Comparison of ENCODE assay signal across 9 cellular contexts in the genomic region with DNA sequence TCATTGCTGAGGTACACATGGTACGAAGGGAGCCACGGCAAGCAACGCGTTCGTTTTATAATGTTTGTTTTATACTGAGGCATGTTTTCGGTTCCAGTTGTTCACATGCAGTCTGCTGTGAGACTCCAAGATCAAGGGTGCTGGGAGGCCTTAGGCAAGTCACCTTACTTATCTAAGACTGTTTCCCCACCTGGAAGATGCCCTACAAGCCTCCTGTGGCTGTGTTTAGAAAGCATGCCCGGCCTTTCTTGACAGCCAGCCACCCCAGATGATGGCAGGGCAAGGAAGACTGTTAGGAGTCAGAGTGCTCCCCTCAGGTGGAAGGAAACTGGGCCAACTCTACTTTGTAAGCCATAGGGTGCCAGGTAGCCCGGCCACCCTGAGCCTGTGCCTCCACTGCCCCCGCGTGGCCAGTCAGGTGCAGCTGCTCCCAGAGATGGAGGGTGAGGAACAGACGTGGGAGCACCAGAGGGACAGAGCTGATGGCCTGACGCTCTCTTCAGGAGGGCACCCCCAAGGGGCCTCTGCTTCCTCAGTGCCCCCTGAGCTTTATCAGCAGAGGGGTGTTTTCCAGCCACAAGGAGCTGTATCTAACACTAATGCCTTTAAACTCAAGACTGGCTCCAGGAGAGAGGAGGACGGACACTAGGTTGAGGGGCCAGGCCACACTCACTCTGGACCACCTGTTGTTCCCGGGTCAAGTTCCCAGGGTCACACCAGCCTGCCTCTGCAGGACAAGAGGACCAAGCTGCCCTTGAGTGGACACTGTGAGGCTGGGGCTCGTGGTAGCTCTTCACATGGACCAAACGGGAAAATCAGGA. TPM values are rescaled to one million over a fixed set of nuclear protein-coding genes. Genes with fewer than 3 reads are reported as not detected.
A peak's percentile ranks its signal among the peaks of the same experiment; 100 is the strongest.
DNase-seq lines count a peak whose midpoint lies in the region; ATAC-seq and TF ChIP-seq lines count a peak whose summit lies in the region.
"Had no signal": no experiment of that assay in that cellular context is flagged by ENCODE, and none has a peak within 500 bp of the region (broad histone marks: within the 10 kb centered on the region; RNA-seq: fewer than 3 reads in every experiment).

No MANE protein-coding gene starts in this region.

- WGBS in body of pancreas, 2 donors = 27 to 31% methylated on average over 11 to 16 of the region's 16 CpGs

- intact Hi-C loops in body of pancreas (cut with DNase I) = no loop called here

- no peak overlapping the region for H3K4me2 ChIP-seq in MM.1S (ENCODE audit: low read depth, low read length)

- no peaks in the 10 kb centered on the region for H3K9me3 ChIP-seq in MM.1S (replicated peaks; ENCODE audit: insufficient read depth, low read length)
- no peaks in the 10 kb centered on the region for H3K9me3 ChIP-seq in body of pancreas

- H3K4me3 ChIP-seq in MM.1S (ENCODE audit: low read length) (no peak overlapping the region), body of pancreas (no peak overlapping the region), kidney epithelial cell (ENCODE audit: low read depth, low read length) (no peak overlapping the region)

- CTCF ChIA-PET in GM10248 (lab: Yijun Ruan, JAX) = interaction anchor here (0.6 to 8.2 kb wide), 32 partner anchors 8 to 862 kb away, joined by 3 to 88 read pairs (median 4); partner anchors contain the start of genes RAB37 and SMIM5

- DNase-seq in GM10248 (ENCODE audit: extremely low spot score) = peak; percentile 75
- peak; percentile 71 for DNase-seq in MM.1S
- DNase-seq in UCSD-AML1 (lab: John Stamatoyannopoulos, UW; ENCODE audit: unreplicated experiment) = peak; percentile 48
- DNase-seq in body of pancreas = peak; percentile 89 to 92 (median 91)
- no peak for DNase-seq in kidney epithelial cell (ENCODE audit: low read depth)
- DNase-seq in stimulated activated CD4-positive, alpha-beta T cell treated with anti-CD3 and anti-CD28 coated beads, Interleukin-4, amount 100 ng/mL, for 4 hours = peak; percentile 67 to 69
- no peak for DNase-seq in COLO829 (ENCODE audit: low spot score)
- DNase-seq in NCI-H187 treated with DMSO at 0.1 percent for 48 hours (lab: John Stamatoyannopoulos, UW) = no peak

- H4K20me1 ChIP-seq in MM.1S (ENCODE audit: insufficient read depth, low read length) = peaks cover 5% of the 10 kb centered on the region; the same call in 1 of the 2 replicates

- H3K4me1 ChIP-seq in MM.1S (ENCODE audit: low read length) = no peaks in the 10 kb centered on the region
- peaks cover 62% of the 10 kb centered on the region for H3K4me1 ChIP-seq in body of pancreas

- H3K9ac ChIP-seq in MM.1S (ENCODE audit: low read length) = no peak overlapping the region

- TF ChIP-seq CTCF in GM10248 (IDR thresholded peaks at IDR 0.05; ENCODE audit: control extremely low read depth, extremely low read depth, low read depth, missing control alignments) (peak; percentile 95), MM.1S (IDR thresholded peaks at IDR 0.05; ENCODE audit: low read length) (peak; percentile 93), body of pancreas (IDR thresholded peaks at IDR 0.05) (peak; percentile 85 to 98 (median 96)), kidney epithelial cell (IDR thresholded peaks at IDR 0.05; ENCODE audit: insufficient read depth, low read length, poor library complexity, severe bottlenecking) (peak; percentile 87)

- H3K9me2 ChIP-seq in MM.1S (replicated peaks; ENCODE audit: insufficient read depth, low read length) = no peaks in the 10 kb centered on the region

- peak overlapping the region; percentile 45; the same call in 1 of the 2 replicates for H3K27ac ChIP-seq in MM.1S (ENCODE audit: low read length)
- H3K27ac ChIP-seq in body of pancreas = peak overlapping the region; percentile 48 to 89 (median 84)

- H3K36me3 ChIP-seq in MM.1S (replicated peaks; ENCODE audit: insufficient read depth, low read length) (0 out of 2 replicates have a peak, but pooled peaks cover 7% of the 10 kb centered on the region), body of pancreas (replicated peaks in 1 of 2; ENCODE audit: insufficient read depth in 1 of 2, low read depth in 2 of 2) (peaks cover 0 to 6% of the 10 kb centered on the region in 2 donors), kidney epithelial cell (ENCODE audit: control insufficient read depth, insufficient read depth, low read length) (peaks cover 2% of the 10 kb centered on the region)

- H3K27me3 ChIP-seq in MM.1S (replicated peaks; ENCODE audit: insufficient read depth, low read length) = no peaks in the 10 kb centered on the region
- H3K27me3 ChIP-seq in body of pancreas = no peaks in the 10 kb centered on the region
- no peaks in the 10 kb centered on the region for H3K27me3 ChIP-seq in kidney epithelial cell (ENCODE audit: control insufficient read depth, insufficient read depth, low read length)

- peaks cover 95% of the 10 kb centered on the region for H3K79me2 ChIP-seq in MM.1S (ENCODE audit: low read length)

- peak; percentile 80 for ATAC-seq in body of pancreas

- peaks cover 63% of the 10 kb centered on the region for H3F3A ChIP-seq in MM.1S (ENCODE audit: insufficient read depth, low read length)

- peak in 1 of 3 donors; percentile 4 for TF ChIP-seq POLR2A in body of pancreas (IDR thresholded peaks at IDR 0.05)

- POLR2A ChIA-PET in GM10248 (lab: Yijun Ruan, JAX) = interaction anchor here (0.9 to 1.0 kb wide), 2 partner anchors 10 to 21 kb away, joined by 3 read pairs; no protein-coding TSS in a partner anchor

- no peak overlapping the region for H2AFZ ChIP-seq in MM.1S (ENCODE audit: low read length)

RNA-seq across cellular contexts. Expression of gene NAT9, which starts 5.4 kb away (rescaled TPM):
- 10 to 100 TPM; 21.8 to 23.3 TPM for total RNA-seq in body of pancreas
- 30.7 and 31.6 TPM in 2 replicates for total RNA-seq in kidney epithelial cell

RNA-seq across cellular contexts. Expression of gene NHERF1, which starts 22.3 kb away (rescaled TPM):
- 10 to 100 TPM; 56.6 to 64.9 TPM for total RNA-seq in body of pancreas
- 33.6 and 40.6 TPM in 2 replicates for total RNA-seq in kidney epithelial cell

RNA-seq across cellular contexts. Expression of gene RAB37, which starts 33.7 kb away (rescaled TPM):
- total RNA-seq in body of pancreas (under 1 TPM; 0.66 to 0.78 TPM), kidney epithelial cell (0.82 TPM in 1 of 2 replicates, not detected in the other)

RNA-seq across cellular contexts. Expression of gene CD300LF, which starts 58.0 kb away (rescaled TPM):
- not detected for total RNA-seq in body of pancreas
- not detected in 2 replicates for total RNA-seq in kidney epithelial cell
- total RNA-seq: T-helper 2 cell treated with Interferon-gamma antibody and Interleukin-4, amounts not matched to agents 100 ng/mL and 5 ng/mL, for 36 hours had no signal

Comparison
In these comparisons a context has a peak if more than half of its experiments do, and no peak if none do; other contexts are left out.
1. DNase-seq: peak in GM10248 (single experiment), MM.1S (single experiment), UCSD-AML1 (single experiment), body of pancreas (4 of 4) and stimulated activated CD4-positive, alpha-beta T cell treated with anti-CD3 and anti-CD28 coated beads, Interleukin-4, amount 100 ng/mL, for 4 hours (2 of 2); none in kidney epithelial cell (single experiment), COLO829 (single experiment) and NCI-H187 treated with DMSO at 0.1 percent for 48 hours (single experiment).
2. Peak in every context shown above with its lines, with median percentiles within 50 percentile points of each other: CTCF ChIP-seq.